In genomic region chr1:44884746-44885145, GRCh38 we compare ENCODE assay signal across 16 cellular contexts. TPM values are rescaled to one million over a fixed set of nuclear protein-coding genes. Genes with fewer than 3 reads are reported as not detected.
DNase-seq lines count a peak whose midpoint lies in the region; ATAC-seq and TF ChIP-seq lines count a peak whose summit lies in the region.
"Had no signal": no experiment of that assay in that cellular context is flagged by ENCODE, and none has a peak within 500 bp of the region (broad histone marks: within the 10 kb centered on the region; RNA-seq: fewer than 3 reads in every experiment).

No MANE protein-coding gene starts in this region.

- DNase-seq in Right ventricle myocardium superior (peak; percentile 50), right atrium auricular region (ENCODE audit: low spot score) (no peak), lung microvascular endothelial cell (ENCODE audit: low read depth in 2 of 2) (peak; percentile 86 to 87), tibial nerve (ENCODE audit: low spot score in 2 of 2) (peak in 1 of 2 donors; percentile 20), kidney glomerular epithelial cell (lab: John Stamatoyannopoulos, UW) (no peak), OCI-M2 (lab: John Stamatoyannopoulos, UW; ENCODE audit: unreplicated experiment) (no peak)
- DNase-seq: ACHN; activated CD8-positive, alpha-beta memory T cell treated with anti-CD3 and anti-CD28 coated beads for 24 hours; CD4-positive, alpha-beta T cell; cortex of kidney; DMS79 treated with DMSO at 0.1 percent for 48 hours; NCI-H446 treated with DMSO at 0.1 percent for 48 hours; stimulated activated naive B cell treated with anti-CD40 and anti-IgM and Interleukin-4, amounts not matched to agents 10 μg/mL and 1 μg/mL and 100 μg/mL, for 72 hours had no signal

- peaks cover 0 to 2% of the 10 kb centered on the region in 2 donors for H3K9me3 ChIP-seq in right atrium auricular region
- no peaks in the 10 kb centered on the region for H3K9me3 ChIP-seq in tibial nerve

- TF ChIP-seq EP300 in tibial nerve (IDR thresholded peaks at IDR 0.05), result peak in 1 of 2 donors; percentile 21

- TF ChIP-seq CTCF in right atrium auricular region (IDR thresholded peaks at IDR 0.05) (no peak), tibial nerve (IDR thresholded peaks at IDR 0.05) (no peak)

- H3K4me1 ChIP-seq in right atrium auricular region (peaks cover 0 to 8% of the 10 kb centered on the region in 2 donors), tibial nerve (peaks cover 0 to 13% (median 5%) of the 10 kb centered on the region in 4 donors)

- H3K4me3 ChIP-seq in right atrium auricular region (no peak overlapping the region), tibial nerve (no peak overlapping the region)

- intact Hi-C loops in Right ventricle myocardium superior (cut with DNase I), result no loop called here

- peak; percentile 51 for ATAC-seq in Right ventricle myocardium superior (ENCODE audit: poor library complexity)
- ATAC-seq in esophagus mucosa, result peak; percentile 49
- ATAC-seq in HG02970 (IDR thresholded peaks at IDR 0.05; ENCODE audit: low FRiP score, unreplicated experiment), result no peak
- ATAC-seq: left lobe of liver; stimulated activated naive B cell treated with anti-CD40 and anti-IgM and Interleukin-4, amounts not matched to agents 10 μg/mL and 1 μg/mL and 100 μg/mL, for 72 hours had no signal

- H3K27me3 ChIP-seq in right atrium auricular region, result no peaks in the 10 kb centered on the region
- H3K27me3 ChIP-seq in tibial nerve, result no peaks in the 10 kb centered on the region

- H3K27ac ChIP-seq in right atrium auricular region (no peak overlapping the region), tibial nerve (peak overlapping the region in 3 of 4 donors; percentile 60 to 80 (median 60))

- TF ChIP-seq POLR2A in tibial nerve (IDR thresholded peaks at IDR 0.05), result no peak

- H3K36me3 ChIP-seq in right atrium auricular region (peaks cover 7% of the 10 kb centered on the region), tibial nerve (peaks cover 0 to 46% (median 0%) of the 10 kb centered on the region in 3 donors)

- 15% methylated on average over 2 of the region's 2 CpGs for WGBS in tibial nerve, 2 donors

RNA-seq across cellular contexts. Expression of gene PTCH2, which starts 41.7 kb away (rescaled TPM):
- total RNA-seq in Right ventricle myocardium superior, result 0.30 TPM
- under 1 TPM; 0.22 to 0.24 TPM for total RNA-seq in right atrium auricular region
- 0.40 TPM for total RNA-seq in esophagus mucosa
- total RNA-seq in lung microvascular endothelial cell, result under 0.01 TPM in 2 replicates
- total RNA-seq in tibial nerve, result 10 to 100 TPM in 2 of 4 donors, 1 to 10 TPM in 2; 6.6 to 13.4 (median 9.9) TPM

Comparison
In these comparisons a context has a peak if more than half of its experiments do, and no peak if none do; other contexts are left out.
1. DNase-seq: peak in Right ventricle myocardium superior (single experiment) and lung microvascular endothelial cell (2 of 2); none in right atrium auricular region (single experiment), kidney glomerular epithelial cell (single experiment) and OCI-M2 (single experiment).
2. H3K27ac ChIP-seq: peak in tibial nerve (3 of 4); none in right atrium auricular region (0 of 2).